ENCODE assay signal across 1 cellular context in the genomic region with DNA sequence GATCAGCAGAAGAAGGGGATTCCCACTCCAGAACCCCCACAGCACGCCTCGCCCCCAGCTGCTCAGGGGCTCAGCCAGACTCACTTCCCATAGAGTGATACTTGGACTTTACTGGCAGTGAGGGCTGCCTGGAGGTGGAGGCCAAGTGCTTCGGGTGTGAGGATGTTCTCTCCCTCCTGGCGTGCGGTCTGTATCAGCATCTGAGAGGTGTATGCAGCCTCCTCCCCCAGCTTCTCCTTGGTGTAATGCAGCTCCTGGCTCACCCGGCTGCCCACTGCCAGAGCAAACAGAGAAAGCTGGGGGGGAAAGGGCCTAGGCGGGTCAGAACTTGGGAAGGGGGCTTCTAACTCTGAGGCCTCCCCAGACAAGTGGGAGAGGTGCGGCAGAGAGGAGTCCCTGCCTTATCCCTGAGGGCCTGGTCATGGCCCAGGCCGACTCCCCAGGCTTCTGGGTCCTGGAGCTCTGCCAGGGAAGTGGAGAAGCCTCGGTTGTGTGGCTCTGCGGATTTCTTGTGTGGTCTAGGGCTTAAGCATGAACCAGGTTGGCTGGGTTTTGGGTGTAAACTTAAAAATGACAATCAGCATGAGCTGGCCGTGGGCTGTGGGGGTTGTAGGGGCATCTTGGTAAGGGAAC.
TF ChIP-seq lines count a peak whose summit lies in the region.

No MANE protein-coding gene starts in this region.

TF ChIP-seq in GM23338, 12 proteins besides CTCF, POLR2A, EP300 and RAD21:
- no peak for TF ChIP-seq EZH2 (IDR thresholded peaks at IDR 0.05; ENCODE audit: low read depth, unreplicated experiment)
- no peak for TF ChIP-seq JUNB (IDR thresholded peaks at IDR 0.05; ENCODE audit: unreplicated experiment)
- TF ChIP-seq, protein P1, sequence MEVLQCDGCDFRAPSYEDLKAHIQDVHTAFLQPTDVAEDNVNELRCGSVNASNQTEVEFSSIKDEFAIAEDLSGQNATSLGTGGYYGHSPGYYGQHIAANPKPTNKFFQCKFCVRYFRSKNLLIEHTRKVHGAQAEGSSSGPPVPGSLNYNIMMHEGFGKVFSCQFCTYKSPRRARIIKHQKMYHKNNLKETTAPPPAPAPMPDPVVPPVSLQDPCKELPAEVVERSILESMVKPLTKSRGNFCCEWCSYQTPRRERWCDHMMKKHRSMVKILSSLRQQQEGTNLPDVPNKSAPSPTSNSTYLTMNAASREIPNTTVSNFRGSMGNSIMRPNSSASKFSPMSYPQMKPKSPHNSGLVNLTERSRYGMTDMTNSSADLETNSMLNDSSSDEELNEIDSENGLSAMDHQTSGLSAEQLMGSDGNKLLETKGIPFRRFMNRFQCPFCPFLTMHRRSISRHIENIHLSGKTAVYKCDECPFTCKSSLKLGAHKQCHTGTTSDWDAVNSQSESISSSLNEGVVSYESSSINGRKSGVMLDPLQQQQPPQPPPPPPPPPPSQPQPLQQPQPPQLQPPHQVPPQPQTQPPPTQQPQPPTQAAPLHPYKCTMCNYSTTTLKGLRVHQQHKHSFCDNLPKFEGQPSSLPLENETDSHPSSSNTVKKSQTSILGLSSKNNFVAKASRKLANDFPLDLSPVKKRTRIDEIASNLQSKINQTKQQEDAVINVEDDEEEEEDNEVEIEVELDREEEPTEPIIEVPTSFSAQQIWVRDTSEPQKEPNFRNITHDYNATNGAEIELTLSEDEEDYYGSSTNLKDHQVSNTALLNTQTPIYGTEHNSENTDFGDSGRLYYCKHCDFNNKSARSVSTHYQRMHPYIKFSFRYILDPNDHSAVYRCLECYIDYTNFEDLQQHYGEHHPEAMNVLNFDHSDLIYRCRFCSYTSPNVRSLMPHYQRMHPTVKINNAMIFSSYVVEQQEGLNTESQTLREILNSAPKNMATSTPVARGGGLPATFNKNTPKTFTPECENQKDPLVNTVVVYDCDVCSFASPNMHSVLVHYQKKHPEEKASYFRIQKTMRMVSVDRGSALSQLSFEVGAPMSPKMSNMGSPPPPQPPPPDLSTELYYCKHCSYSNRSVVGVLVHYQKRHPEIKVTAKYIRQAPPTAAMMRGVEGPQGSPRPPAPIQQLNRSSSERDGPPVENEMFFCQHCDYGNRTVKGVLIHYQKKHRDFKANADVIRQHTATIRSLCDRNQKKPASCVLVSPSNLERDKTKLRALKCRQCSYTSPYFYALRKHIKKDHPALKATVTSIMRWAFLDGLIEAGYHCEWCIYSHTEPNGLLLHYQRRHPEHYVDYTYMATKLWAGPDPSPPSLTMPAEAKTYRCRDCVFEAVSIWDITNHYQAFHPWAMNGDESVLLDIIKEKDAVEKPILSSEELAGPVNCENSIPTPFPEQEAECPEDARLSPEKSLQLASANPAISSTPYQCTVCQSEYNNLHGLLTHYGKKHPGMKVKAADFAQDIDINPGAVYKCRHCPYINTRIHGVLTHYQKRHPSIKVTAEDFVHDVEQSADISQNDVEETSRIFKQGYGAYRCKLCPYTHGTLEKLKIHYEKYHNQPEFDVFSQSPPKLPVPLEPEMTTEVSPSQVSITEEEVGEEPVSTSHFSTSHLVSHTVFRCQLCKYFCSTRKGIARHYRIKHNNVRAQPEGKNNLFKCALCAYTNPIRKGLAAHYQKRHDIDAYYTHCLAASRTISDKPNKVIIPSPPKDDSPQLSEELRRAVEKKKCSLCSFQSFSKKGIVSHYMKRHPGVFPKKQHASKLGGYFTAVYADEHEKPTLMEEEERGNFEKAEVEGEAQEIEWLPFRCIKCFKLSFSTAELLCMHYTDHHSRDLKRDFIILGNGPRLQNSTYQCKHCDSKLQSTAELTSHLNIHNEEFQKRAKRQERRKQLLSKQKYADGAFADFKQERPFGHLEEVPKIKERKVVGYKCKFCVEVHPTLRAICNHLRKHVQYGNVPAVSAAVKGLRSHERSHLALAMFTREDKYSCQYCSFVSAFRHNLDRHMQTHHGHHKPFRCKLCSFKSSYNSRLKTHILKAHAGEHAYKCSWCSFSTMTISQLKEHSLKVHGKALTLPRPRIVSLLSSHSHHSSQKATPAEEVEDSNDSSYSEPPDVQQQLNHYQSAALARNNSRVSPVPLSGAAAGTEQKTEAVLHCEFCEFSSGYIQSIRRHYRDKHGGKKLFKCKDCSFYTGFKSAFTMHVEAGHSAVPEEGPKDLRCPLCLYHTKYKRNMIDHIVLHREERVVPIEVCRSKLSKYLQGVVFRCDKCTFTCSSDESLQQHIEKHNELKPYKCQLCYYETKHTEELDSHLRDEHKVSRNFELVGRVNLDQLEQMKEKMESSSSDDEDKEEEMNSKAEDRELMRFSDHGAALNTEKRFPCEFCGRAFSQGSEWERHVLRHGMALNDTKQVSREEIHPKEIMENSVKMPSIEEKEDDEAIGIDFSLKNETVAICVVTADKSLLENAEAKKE (CRISPR knock-in tag; IDR thresholded peaks at IDR 0.05): no peak
- no peak for TF ChIP-seq STAT1 (IDR thresholded peaks at IDR 0.05; ENCODE audit: unreplicated experiment)
- TF ChIP-seq, protein P2, sequence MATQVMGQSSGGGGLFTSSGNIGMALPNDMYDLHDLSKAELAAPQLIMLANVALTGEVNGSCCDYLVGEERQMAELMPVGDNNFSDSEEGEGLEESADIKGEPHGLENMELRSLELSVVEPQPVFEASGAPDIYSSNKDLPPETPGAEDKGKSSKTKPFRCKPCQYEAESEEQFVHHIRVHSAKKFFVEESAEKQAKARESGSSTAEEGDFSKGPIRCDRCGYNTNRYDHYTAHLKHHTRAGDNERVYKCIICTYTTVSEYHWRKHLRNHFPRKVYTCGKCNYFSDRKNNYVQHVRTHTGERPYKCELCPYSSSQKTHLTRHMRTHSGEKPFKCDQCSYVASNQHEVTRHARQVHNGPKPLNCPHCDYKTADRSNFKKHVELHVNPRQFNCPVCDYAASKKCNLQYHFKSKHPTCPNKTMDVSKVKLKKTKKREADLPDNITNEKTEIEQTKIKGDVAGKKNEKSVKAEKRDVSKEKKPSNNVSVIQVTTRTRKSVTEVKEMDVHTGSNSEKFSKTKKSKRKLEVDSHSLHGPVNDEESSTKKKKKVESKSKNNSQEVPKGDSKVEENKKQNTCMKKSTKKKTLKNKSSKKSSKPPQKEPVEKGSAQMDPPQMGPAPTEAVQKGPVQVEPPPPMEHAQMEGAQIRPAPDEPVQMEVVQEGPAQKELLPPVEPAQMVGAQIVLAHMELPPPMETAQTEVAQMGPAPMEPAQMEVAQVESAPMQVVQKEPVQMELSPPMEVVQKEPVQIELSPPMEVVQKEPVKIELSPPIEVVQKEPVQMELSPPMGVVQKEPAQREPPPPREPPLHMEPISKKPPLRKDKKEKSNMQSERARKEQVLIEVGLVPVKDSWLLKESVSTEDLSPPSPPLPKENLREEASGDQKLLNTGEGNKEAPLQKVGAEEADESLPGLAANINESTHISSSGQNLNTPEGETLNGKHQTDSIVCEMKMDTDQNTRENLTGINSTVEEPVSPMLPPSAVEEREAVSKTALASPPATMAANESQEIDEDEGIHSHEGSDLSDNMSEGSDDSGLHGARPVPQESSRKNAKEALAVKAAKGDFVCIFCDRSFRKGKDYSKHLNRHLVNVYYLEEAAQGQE (IDR thresholded peaks at IDR 0.05; ENCODE audit: unreplicated experiment): no peak
- no peak for TF ChIP-seq EZH2phosphoT487 (IDR thresholded peaks at IDR 0.05; ENCODE audit: unreplicated experiment)
- no peak for TF ChIP-seq POLR2AphosphoS5 (IDR thresholded peaks at IDR 0.05; ENCODE audit: low read depth)
- TF ChIP-seq NANOG (IDR thresholded peaks at IDR 0.05; ENCODE audit: borderline replicate concordance): no peak
- TF ChIP-seq CREB1 (CRISPR knock-in tag; IDR thresholded peaks at IDR 0.05; ENCODE audit: low read depth): no peak
- TF ChIP-seq ZNF114 (CRISPR knock-in tag; IDR thresholded peaks at IDR 0.05): no peak
- TF ChIP-seq, protein P3, sequence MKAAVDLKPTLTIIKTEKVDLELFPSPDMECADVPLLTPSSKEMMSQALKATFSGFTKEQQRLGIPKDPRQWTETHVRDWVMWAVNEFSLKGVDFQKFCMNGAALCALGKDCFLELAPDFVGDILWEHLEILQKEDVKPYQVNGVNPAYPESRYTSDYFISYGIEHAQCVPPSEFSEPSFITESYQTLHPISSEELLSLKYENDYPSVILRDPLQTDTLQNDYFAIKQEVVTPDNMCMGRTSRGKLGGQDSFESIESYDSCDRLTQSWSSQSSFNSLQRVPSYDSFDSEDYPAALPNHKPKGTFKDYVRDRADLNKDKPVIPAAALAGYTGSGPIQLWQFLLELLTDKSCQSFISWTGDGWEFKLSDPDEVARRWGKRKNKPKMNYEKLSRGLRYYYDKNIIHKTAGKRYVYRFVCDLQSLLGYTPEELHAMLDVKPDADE (IDR thresholded peaks at IDR 0.05): no peak
- TF ChIP-seq ZNF331 (CRISPR knock-in tag; IDR thresholded peaks at IDR 0.05; ENCODE audit: low read depth): no peak
